1 cellular context compared by ENCODE assay signal in the genomic region with DNA sequence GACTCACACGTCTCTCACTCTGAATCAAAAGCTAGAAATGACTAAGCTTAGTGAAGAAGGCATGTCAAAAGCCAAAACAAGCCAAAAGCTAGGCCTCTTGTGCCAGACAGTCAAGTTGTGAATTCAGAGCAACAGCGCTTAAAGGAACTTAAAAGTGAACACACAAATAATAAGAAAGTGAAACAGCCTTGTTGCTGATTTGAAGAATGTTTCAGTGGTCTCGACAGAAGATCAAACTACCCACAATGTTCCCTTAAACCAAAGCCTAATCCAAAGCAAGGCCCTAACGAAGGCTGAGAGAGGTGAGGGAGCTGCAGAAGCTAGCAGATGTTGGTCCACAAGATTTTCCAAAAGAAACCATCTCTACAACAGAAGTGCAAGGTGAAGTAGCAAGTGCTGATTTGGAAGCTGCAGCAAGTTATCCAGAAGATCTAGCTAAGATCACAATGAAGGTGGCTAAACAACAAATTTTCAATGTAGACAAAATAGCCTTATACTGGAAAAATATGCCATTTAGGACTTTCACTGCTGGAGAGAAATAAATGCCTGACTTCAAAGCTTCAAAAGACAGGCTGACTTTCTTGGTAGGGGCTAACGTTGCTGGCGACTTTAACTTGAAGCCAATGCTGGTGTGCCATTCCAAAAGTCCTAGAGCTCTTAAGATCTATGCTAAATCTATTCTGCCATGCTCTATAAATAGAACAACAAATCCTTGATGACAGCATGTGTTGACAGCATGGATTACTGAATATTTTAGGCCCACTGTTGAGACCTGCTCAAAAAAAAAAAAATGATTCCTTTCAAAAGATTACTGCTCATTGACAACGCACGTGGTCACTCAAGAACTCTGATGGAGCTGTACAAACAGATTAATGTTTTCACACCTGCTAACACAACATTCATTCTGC.
TF ChIP-seq lines count a peak whose summit lies in the region.

No MANE protein-coding gene starts in this region.

TF ChIP-seq in SK-N-SH, 30 proteins besides CTCF, POLR2A, EP300 and RAD21:
- TF ChIP-seq USF2 (IDR thresholded peaks at IDR 0.05; ENCODE audit: borderline replicate concordance, low read depth, low read length) (no peak), FOXM1 (IDR thresholded peaks at IDR 0.05; ENCODE audit: low read depth) (no peak), GABPA (IDR thresholded peaks at IDR 0.05; ENCODE audit: low read depth) (no peak), SIN3A (IDR thresholded peaks at IDR 0.05; ENCODE audit: borderline replicate concordance, low read depth, low read length) (no peak), POLR2AphosphoS5 (IDR thresholded peaks at IDR 0.05; ENCODE audit: low read depth, low read length) (no peak), ZBTB33 (IDR thresholded peaks at IDR 0.05; ENCODE audit: borderline replicate concordance, low read depth) (no peak), REST (IDR thresholded peaks at IDR 0.05; ENCODE audit: low read depth, low read length) (no peak), IRF3 (IDR thresholded peaks at IDR 0.05; ENCODE audit: low read depth, low read length) (no peak), FOXJ3 (CRISPR knock-in tag; IDR thresholded peaks at IDR 0.05) (no peak), TAF1 (IDR thresholded peaks at IDR 0.05; ENCODE audit: borderline replicate concordance, low read depth, low read length) (no peak), ELF1 (IDR thresholded peaks at IDR 0.05) (no peak), RCOR1 (IDR thresholded peaks at IDR 0.05; ENCODE audit: low read length) (no peak), GATA2 (CRISPR knock-in tag; IDR thresholded peaks at IDR 0.05) (no peak), TEAD4 (IDR thresholded peaks at IDR 0.05; ENCODE audit: borderline replicate concordance, insufficient read depth) (no peak), MXI1 (IDR thresholded peaks at IDR 0.05; ENCODE audit: low read depth, low read length) (no peak)
